12 cellular contexts compared by ENCODE assay signal in the genomic region with DNA sequence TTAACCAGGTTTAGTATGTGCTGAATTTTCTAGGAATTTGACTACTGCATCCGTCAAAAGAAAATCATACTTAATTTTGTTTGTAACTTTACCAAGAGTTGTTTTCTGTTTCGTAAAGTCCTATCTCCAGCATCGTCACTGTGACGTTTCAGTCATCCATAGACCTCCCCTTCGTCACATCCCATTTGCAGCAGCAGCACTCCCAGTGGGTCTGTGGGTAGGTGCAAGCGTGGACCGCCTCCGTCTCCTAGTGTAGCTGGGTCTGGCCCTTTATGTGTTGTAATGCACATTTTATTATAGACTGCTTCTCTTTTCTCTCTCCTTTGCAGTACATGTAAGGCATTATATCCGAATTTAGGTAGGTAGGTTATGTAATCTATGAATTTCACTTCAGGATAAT. TPM values are rescaled to one million over a fixed set of nuclear protein-coding genes. Genes with fewer than 3 reads are reported as not detected.
DNase-seq lines count a peak whose midpoint lies in the region; ATAC-seq and TF ChIP-seq lines count a peak whose summit lies in the region.
"Had no signal": no experiment of that assay in that cellular context is flagged by ENCODE, and none has a peak within 500 bp of the region (broad histone marks: within the 10 kb centered on the region; RNA-seq: fewer than 3 reads in every experiment).

No MANE protein-coding gene starts in this region.

- H3K36me3 ChIP-seq in KOPT-K1 (ENCODE audit: insufficient read depth, low read length) (peaks cover 100% of the 10 kb centered on the region), mammary epithelial cell (ENCODE audit: insufficient read depth, low read length) (no peaks in the 10 kb centered on the region)
- H3K36me3 ChIP-seq: pancreas had no signal

- no peaks in the 10 kb centered on the region for H3K9me3 Mint-ChIP-seq in activated naive CD8-positive, alpha-beta T cell treated with anti-CD3 and anti-CD28 coated beads, Interleukin-2, amount 10 ng/mL, durations not matched to agents 7 days and 5 days

- H4K20me1 ChIP-seq in mammary epithelial cell (ENCODE audit: insufficient read depth, low read length): no peaks in the 10 kb centered on the region

- WGBS in mammary epithelial cell (ENCODE audit: low coverage, missing lambda C conversion rate): 96% methylated on average over 9 of the region's 9 CpGs

- H3K4me1 ChIP-seq in mammary epithelial cell (ENCODE audit: insufficient read depth, low read length): peaks cover 27% of the 10 kb centered on the region

- peaks cover 5% of the 10 kb centered on the region for H3K79me2 ChIP-seq in mammary epithelial cell (ENCODE audit: insufficient read depth, low read length)

- H3K4me1 Mint-ChIP-seq in activated naive CD8-positive, alpha-beta T cell treated with anti-CD3 and anti-CD28 coated beads, Interleukin-2, amount 10 ng/mL, durations not matched to agents 7 days and 5 days: peaks cover 72% of the 10 kb centered on the region

- peak overlapping the region; percentile 56 for H3K27ac ChIP-seq in KOPT-K1 (ENCODE audit: low read depth, low read length, poor library complexity, severe bottlenecking)
- no peak overlapping the region for H3K27ac ChIP-seq in mammary epithelial cell (ENCODE audit: insufficient read depth, low read depth, low read length)
- H3K27ac ChIP-seq: pancreas had no signal

- no peaks in the 10 kb centered on the region for H3K9me3 ChIP-seq in KOPT-K1 (ENCODE audit: insufficient read depth, low read length, poor library complexity, severe bottlenecking)
- no peaks in the 10 kb centered on the region for H3K9me3 ChIP-seq in mammary epithelial cell (replicated peaks; ENCODE audit: insufficient read depth, low read length)
- H3K9me3 ChIP-seq: pancreas had no signal

- no peak overlapping the region for H3K4me3 ChIP-seq in mammary epithelial cell (replicated peaks in 1 of 3; ENCODE audit: insufficient read depth in 1 of 3, low read depth in 2 of 3, low read length in 3 of 3)
- H3K4me3 ChIP-seq: pancreas had no signal

- no peak overlapping the region for H2AFZ ChIP-seq in mammary epithelial cell (ENCODE audit: low read depth, low read length)

- dilution Hi-C loops in mammary epithelial cell (cut with HindIII; ENCODE audit: low sequenced_read_pairs): no loop called here

- CTCF ChIA-PET in mammary epithelial cell (lab: Charles Lee; ENCODE audit: low non-redundant PET): no interaction called here
- CTCF ChIA-PET in GM10248 (lab: Yijun Ruan, JAX): interaction anchor here (1.1 to 21.1 kb wide), 5 partner anchors 12 to 124 kb away, joined by 3 to 336 read pairs (median 8); a partner anchor contains a TSS

- H3K9ac ChIP-seq in mammary epithelial cell (ENCODE audit: insufficient read depth, low read length): no peak overlapping the region

- H3K27me3 ChIP-seq in mammary epithelial cell (ENCODE audit: insufficient read depth, low read length): no peaks in the 10 kb centered on the region
- H3K27me3 ChIP-seq: pancreas had no signal

- TF ChIP-seq CTCF in mammary epithelial cell (conservative IDR thresholded peaks at IDR 0.05 in 1 of 2, IDR thresholded peaks at IDR 0.05 in 1 of 2; ENCODE audit: extremely low read depth in 1 of 2, insufficient read depth in 1 of 2, low read depth in 1 of 2, low read length in 2 of 2) (no peak), GM10248 (IDR thresholded peaks at IDR 0.05; ENCODE audit: control extremely low read depth, extremely low read depth, low read depth, missing control alignments) (no peak)

- BruUV-seq in mammary epithelial cell (replicated peaks; lab: Mats Ljungman, UMichigan): no TSS peak

- peak; percentile 35 for ATAC-seq in activated naive CD8-positive, alpha-beta T cell treated with anti-CD3 and anti-CD28 coated beads, Interleukin-2, amount 10 ng/mL, durations not matched to agents 7 days and 5 days (ENCODE audit: low read depth)
- ATAC-seq: pancreas had no signal

- intact Hi-C loops in mammary epithelial cell (cut with micrococcal nuclease): loop anchor here (2.0 to 5.0 kb wide), 2 partner anchors 45 to 109 kb away; no protein-coding TSS in a partner anchor

- peak; percentile 39 to 51 for DNase-seq in activated CD4-positive, alpha-beta T cell treated with anti-CD3 and anti-CD28 coated beads for 4 hours
- peak; percentile 40 for DNase-seq in activated naive CD8-positive, alpha-beta T cell treated with anti-CD3 and anti-CD28 coated beads, Interleukin-2, amount 10 ng/mL, durations not matched to agents 7 days and 5 days
- DNase-seq in stimulated activated CD4-positive, alpha-beta T cell treated with anti-CD3 and anti-CD28 coated beads, Interleukin-1b, Interleukin-23, amount 100 ng/mL, for 48 hours: peak; percentile 78
- DNase-seq in G401 (ENCODE audit: low spot score): no peak
- DNase-seq in NCI-H2081 (lab: John Stamatoyannopoulos, UW): no peak
- DNase-seq in mammary epithelial cell: no peak
- no peak for DNase-seq in GM10248 (ENCODE audit: extremely low spot score)
- DNase-seq: KG1, NCI-H510A treated with DMSO at 0.1 percent for 48 hours, pancreas had no signal

- in situ Hi-C loops in G401 (cut with HindIII; ENCODE audit: low sequenced_read_pairs) (no loop called here), mammary epithelial cell (cut with MboI; ENCODE audit: low sequenced_read_pairs in 2 of 2) (loop anchor here in 1 of 2 donors (5.0 kb wide), 1 partner anchor 34 kb away; no protein-coding TSS in a partner anchor)

- peak overlapping the region; percentile 42 for H3K4me3 Mint-ChIP-seq in activated naive CD8-positive, alpha-beta T cell treated with anti-CD3 and anti-CD28 coated beads, Interleukin-2, amount 10 ng/mL, durations not matched to agents 7 days and 5 days

- POLR2A ChIA-PET in activated naive CD8-positive, alpha-beta T cell treated with anti-CD3 and anti-CD28 coated beads, Interleukin-2, amount 10 ng/mL, durations not matched to agents 7 days and 5 days (lab: Charles Lee): interaction anchor here (0.8 to 10.9 kb wide), 9 partner anchors 9 to 135 kb away, joined by 3 to 198 read pairs (median 5); a partner anchor contains a TSS
- POLR2A ChIA-PET in GM10248 (lab: Yijun Ruan, JAX): no interaction called here

- no peaks in the 10 kb centered on the region for H3K27me3 Mint-ChIP-seq in activated naive CD8-positive, alpha-beta T cell treated with anti-CD3 and anti-CD28 coated beads, Interleukin-2, amount 10 ng/mL, durations not matched to agents 7 days and 5 days

- H3K27ac Mint-ChIP-seq in activated naive CD8-positive, alpha-beta T cell treated with anti-CD3 and anti-CD28 coated beads, Interleukin-2, amount 10 ng/mL, durations not matched to agents 7 days and 5 days: peak overlapping the region; percentile 84

- H3K36me3 Mint-ChIP-seq in activated naive CD8-positive, alpha-beta T cell treated with anti-CD3 and anti-CD28 coated beads, Interleukin-2, amount 10 ng/mL, durations not matched to agents 7 days and 5 days: peaks cover 49% of the 10 kb centered on the region

- H3K4me2 ChIP-seq in mammary epithelial cell (ENCODE audit: insufficient read depth, low read depth, low read length): no peak overlapping the region

RNA-seq across cellular contexts. Expression of a gene that starts 41.0 kb away (rescaled TPM):
- total RNA-seq in activated naive CD8-positive, alpha-beta T cell treated with anti-CD3 and anti-CD28 coated beads, Interleukin-2, amount 10 ng/mL, durations not matched to agents 7 days and 5 days: 1,000 to 10,000 TPM; 1,124 to 1,144 TPM
- total RNA-seq in G401 (2014; rRNA removed; shearing (Covaris generic)): 38.1 and 53.8 TPM in 2 replicates
- total RNA-seq in mammary epithelial cell: 10 to 100 TPM; 11.8 to 38.9 TPM
- 20.4 TPM for polyA plus RNA-seq in mammary epithelial cell
- 31.2 TPM for polyA minus RNA-seq in mammary epithelial cell

RNA-seq across cellular contexts. Expression of a gene that starts 53.2 kb away (rescaled TPM):
- total RNA-seq in activated naive CD8-positive, alpha-beta T cell treated with anti-CD3 and anti-CD28 coated beads, Interleukin-2, amount 10 ng/mL, durations not matched to agents 7 days and 5 days: under 1 TPM; 0.14 to 0.28 TPM
- 0.95 and 5.0 TPM in 2 replicates for total RNA-seq in G401 (2014; rRNA removed; shearing (Covaris generic))
- total RNA-seq in mammary epithelial cell: under 1 TPM; 0.17 to 0.87 TPM
- polyA plus RNA-seq in mammary epithelial cell: 0.36 TPM
- polyA minus RNA-seq in mammary epithelial cell: not detected
- polyA plus RNA-seq: fibroblast of lung had no signal

Comparison
In these comparisons a context has a peak if more than half of its experiments do, and no peak if none do; other contexts are left out.
1. DNase-seq: peak in activated CD4-positive, alpha-beta T cell treated with anti-CD3 and anti-CD28 coated beads for 4 hours (2 of 2), activated naive CD8-positive, alpha-beta T cell treated with anti-CD3 and anti-CD28 coated beads, Interleukin-2, amount 10 ng/mL, durations not matched to agents 7 days and 5 days (single experiment) and stimulated activated CD4-positive, alpha-beta T cell treated with anti-CD3 and anti-CD28 coated beads, Interleukin-1b, Interleukin-23, amount 100 ng/mL, for 48 hours (single experiment); none in G401 (single experiment), NCI-H2081 (0 of 2), mammary epithelial cell (single experiment) and GM10248 (single experiment).
2. RNA of a gene that starts 41.0 kb away (total RNA-seq): 1,124 to 1,144 TPM in activated naive CD8-positive, alpha-beta T cell treated with anti-CD3 and anti-CD28 coated beads, Interleukin-2, amount 10 ng/mL, durations not matched to agents 7 days and 5 days; 38.1 to 53.8 TPM in G401 and 11.8 to 38.9 TPM in mammary epithelial cell; every median in the first group is over 10 times any median in the second.